In genomic region chr12:108363165-108363564, GRCh38 we compare ENCODE assay signal across 1 cellular context.
TF ChIP-seq lines count a peak whose summit lies in the region.

No MANE protein-coding gene starts in this region.

TF ChIP-seq in WTC11, 78 proteins besides CTCF, POLR2A, EP300 and RAD21 (continued from another document):
- TF ChIP-seq ZSCAN18 (CRISPR knock-in tag; IDR thresholded peaks at IDR 0.05) = no peak
- TF ChIP-seq USF2 (CRISPR knock-in tag; IDR thresholded peaks at IDR 0.05) = no peak
- TF ChIP-seq ATF1 (CRISPR knock-in tag; IDR thresholded peaks at IDR 0.05) = no peak
- TF ChIP-seq SP1 (CRISPR knock-in tag; conservative IDR thresholded peaks at IDR 0.05) = no peak
- TF ChIP-seq ZNF317 (CRISPR knock-in tag; IDR thresholded peaks at IDR 0.05; ENCODE audit: borderline replicate concordance, low read depth) = no peak
- TF ChIP-seq ZNF138 (CRISPR knock-in tag; conservative IDR thresholded peaks at IDR 0.05) = no peak
- no peak for TF ChIP-seq JAZF1 (CRISPR knock-in tag; IDR thresholded peaks at IDR 0.05)
- TF ChIP-seq SOX15 (CRISPR knock-in tag; IDR thresholded peaks at IDR 0.05) = no peak
- TF ChIP-seq ATF3 (CRISPR knock-in tag; conservative IDR thresholded peaks at IDR 0.05) = no peak
- no peak for TF ChIP-seq ZNF232 (CRISPR knock-in tag; IDR thresholded peaks at IDR 0.05)
